In the genomic region with DNA sequence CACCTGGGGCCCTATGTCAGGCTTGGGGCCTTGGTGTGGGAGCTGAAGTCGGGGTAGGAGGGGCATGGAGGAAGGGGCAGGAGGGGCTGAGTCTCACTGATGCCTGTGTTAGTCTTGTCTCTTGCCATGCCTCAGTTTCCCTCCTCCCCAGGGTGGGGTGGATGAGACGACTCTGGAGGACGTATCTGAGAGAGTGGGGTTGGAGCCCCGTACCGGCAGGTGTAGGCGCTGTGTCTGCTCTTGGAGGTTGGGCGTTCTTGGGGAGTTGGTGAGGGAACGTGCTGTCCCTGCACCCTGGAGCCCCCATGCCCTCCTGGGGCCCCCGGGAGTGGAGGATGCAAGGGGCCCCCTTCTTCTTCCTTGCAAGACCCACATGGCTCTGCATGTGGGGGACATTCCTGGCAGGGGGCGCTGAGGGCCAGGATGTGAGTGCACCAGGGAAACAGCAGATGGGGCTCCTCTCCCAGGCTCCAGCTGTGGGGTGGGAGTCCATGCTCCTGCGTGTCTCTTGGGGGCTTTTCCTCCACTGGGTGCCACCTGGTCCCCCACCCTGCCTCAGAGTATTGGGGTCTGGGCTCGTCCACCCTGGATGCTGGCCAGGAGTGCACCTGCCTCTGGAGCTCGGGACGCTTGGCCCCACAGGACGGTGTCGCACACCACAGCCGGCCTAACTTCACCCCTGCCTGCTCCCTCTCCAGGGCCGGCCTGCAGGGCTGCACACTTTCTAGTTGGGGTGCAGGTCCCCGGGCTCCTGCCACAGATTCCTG, we compare ENCODE assay signal across 9 cellular contexts. TPM values are rescaled to one million over a fixed set of nuclear protein-coding genes. Genes with fewer than 3 reads are reported as not detected.
DNase-seq lines count a peak whose midpoint lies in the region; ATAC-seq and TF ChIP-seq lines count a peak whose summit lies in the region.
"Had no signal": no experiment of that assay in that cellular context is flagged by ENCODE, and none has a peak within 500 bp of the region (broad histone marks: within the 10 kb centered on the region; RNA-seq: fewer than 3 reads in every experiment).

No MANE protein-coding gene starts in this region.

- H3K9me3 ChIP-seq in Panc1 (ENCODE audit: control insufficient read depth, insufficient read depth, low read depth, low read length) (no peaks in the 10 kb centered on the region), muscle layer of duodenum (ENCODE audit: control insufficient read depth in 1 of 2, low read length in 2 of 2) (no peaks in the 10 kb centered on the region), uterus (no peaks in the 10 kb centered on the region)

- H3K4me1 ChIP-seq in Panc1 (ENCODE audit: control insufficient read depth, insufficient read depth, low read length): peaks cover 15% of the 10 kb centered on the region
- peaks cover 0 to 31% of the 10 kb centered on the region in 2 donors for H3K4me1 ChIP-seq in muscle layer of duodenum (ENCODE audit: control insufficient read depth in 1 of 2, insufficient read depth in 2 of 2, low read length in 2 of 2)
- peaks cover 0 to 7% of the 10 kb centered on the region in 2 donors for H3K4me1 ChIP-seq in uterus

- CTCF ChIA-PET in GM10248 (lab: Yijun Ruan, JAX): interaction anchor here (1.0 to 2.0 kb wide), 3 partner anchors 10 to 29 kb away, joined by 3 to 10 read pairs (median 4); no protein-coding TSS in a partner anchor
- CTCF ChIA-PET in Panc1 (lab: Charles Lee): no interaction called here
- CTCF ChIA-PET in MCF 10A (lab: Yijun Ruan, JAX): interaction anchor here (0.6 kb wide), 1 partner anchor 140 kb away, joined by 3 read pairs; no protein-coding TSS in a partner anchor

- no peak overlapping the region for H3K4me3 Mint-ChIP-seq in MCF 10A (ENCODE audit: unreplicated experiment)

- BruUV-seq in Panc1 (replicated peaks; lab: Mats Ljungman, UMichigan) (no TSS peak), MCF 10A (replicated peaks; lab: Mats Ljungman, UMichigan) (no TSS peak)

- ATAC-seq in Panc1 (peak; percentile 40; the same call in 1 of the 2 replicates), GM19463 (IDR thresholded peaks at IDR 0.05; ENCODE audit: unreplicated experiment) (no peak)

- intact Hi-C loops in Panc1 (cut with micrococcal nuclease; ENCODE audit: unreplicated experiment) (no loop called here), MCF 10A (cut with micrococcal nuclease) (no loop called here), uterus (cut with DNase I; ENCODE audit: low total_unique reads) (no loop called here)

- peak; percentile 88 for TF ChIP-seq CTCF in GM10248 (IDR thresholded peaks at IDR 0.05; ENCODE audit: control extremely low read depth, extremely low read depth, low read depth, missing control alignments)
- peak; percentile 87 for TF ChIP-seq CTCF in Panc1 (IDR thresholded peaks at IDR 0.05)
- peak; percentile 17 for TF ChIP-seq CTCF in MCF 10A (IDR thresholded peaks at IDR 0.05; ENCODE audit: unreplicated experiment)
- TF ChIP-seq CTCF in uterus (IDR thresholded peaks at IDR 0.05): peak in 2 of 4 experiments; percentile 34 to 35

- H3K4me3 ChIP-seq in Panc1 (ENCODE audit: low read depth in 2 of 2, low read length in 2 of 2) (no peak overlapping the region), muscle layer of duodenum (ENCODE audit: low read depth in 1 of 2, low read length in 2 of 2) (peak overlapping the region in 1 of 2 donors; percentile 86), uterus (peak overlapping the region in 1 of 2 donors; percentile 82)

- DNase-seq in GM10248 (ENCODE audit: extremely low spot score): peak; percentile 70
- DNase-seq in Panc1 (ENCODE audit: low read depth, low spot score): no peak
- no peak for DNase-seq in MCF 10A (ENCODE audit: unreplicated experiment)
- DNase-seq in uterus: no peak
- DNase-seq in KG1 (lab: John Stamatoyannopoulos, UW): no peak
- DNase-seq in NCI-H1092 (lab: John Stamatoyannopoulos, UW): no peak

- POLR2A ChIA-PET in GM10248 (lab: Yijun Ruan, JAX) (no interaction called here), Panc1 (lab: Charles Lee) (no interaction called here), MCF 10A (lab: Yijun Ruan, JAX) (no interaction called here)

- peaks cover 7% of the 10 kb centered on the region for H3K4me1 Mint-ChIP-seq in MCF 10A (ENCODE audit: insufficient read depth, unreplicated experiment)

- H3K27ac Mint-ChIP-seq in MCF 10A (ENCODE audit: low read depth, unreplicated experiment): no peak overlapping the region

- no peak for TF ChIP-seq POLR2A in uterus (IDR thresholded peaks at IDR 0.05)

- no peaks in the 10 kb centered on the region for H3K9me3 Mint-ChIP-seq in MCF 10A (ENCODE audit: unreplicated experiment)

- H3K27me3 Mint-ChIP-seq in MCF 10A (ENCODE audit: insufficient read depth, unreplicated experiment): no peaks in the 10 kb centered on the region

- in situ Hi-C loops in Panc1 (cut with HindIII; ENCODE audit: low pct_unique_long_range_greater_than_20kb, low sequenced_read_pairs): no loop called here

- H3K27ac ChIP-seq in Panc1 (ENCODE audit: low read length) (no peak overlapping the region), muscle layer of duodenum (ENCODE audit: low read length) (peak overlapping the region; percentile 97), uterus (peak overlapping the region; percentile 88 to 90)

- H3K36me3 Mint-ChIP-seq in MCF 10A (ENCODE audit: insufficient read depth, unreplicated experiment): no peaks in the 10 kb centered on the region

- H3K36me3 ChIP-seq in Panc1 (ENCODE audit: control insufficient read depth, insufficient read depth, low read length) (no peaks in the 10 kb centered on the region), muscle layer of duodenum (ENCODE audit: control insufficient read depth in 1 of 2, insufficient read depth in 2 of 2, low read length in 2 of 2) (peaks cover 4 to 11% of the 10 kb centered on the region in 2 donors), uterus (no peaks in the 10 kb centered on the region)

- H3K27me3 ChIP-seq in Panc1 (ENCODE audit: control insufficient read depth, insufficient read depth, low read length) (no peaks in the 10 kb centered on the region), muscle layer of duodenum (ENCODE audit: low read depth, low read length) (no peaks in the 10 kb centered on the region), uterus (no peaks in the 10 kb centered on the region)

RNA-seq across cellular contexts. Expression of gene TNFRSF14, which starts 1.4 kb away (rescaled TPM):
- total RNA-seq in Panc1 (2021; ENCODE audit: unreplicated experiment) (20.1 TPM), MCF 10A (2022) (4.2 and 4.6 TPM in 2 replicates), uterus (100 to 1,000 TPM in 1 of 4 donors, 10 to 100 TPM in 3; 17.5 to 102 (median 47.7) TPM)
- polyA plus RNA-seq in Panc1 (2012; ENCODE audit: insufficient read length): 14.8 TPM

RNA-seq across cellular contexts. Expression of gene HES5, which starts 24.7 kb away (rescaled TPM):
- total RNA-seq in Panc1 (2021; ENCODE audit: unreplicated experiment) (not detected), MCF 10A (2022) (not detected in 2 replicates), uterus (1 to 10 TPM in 2 of 4 donors, under 1 TPM in 1, not detected in 1; 0.34 to 2.8 (median 1.8) TPM)
- polyA plus RNA-seq in Panc1 (2012; ENCODE audit: insufficient read length): not detected
- total RNA-seq: pulmonary artery endothelial cell had no signal

RNA-seq across cellular contexts. Expression of gene PANK4, which starts 28.4 kb away (rescaled TPM):
- total RNA-seq in Panc1 (2021; ENCODE audit: unreplicated experiment): 35.9 TPM
- 26.7 TPM for polyA plus RNA-seq in Panc1 (2012; ENCODE audit: insufficient read length)
- 22.1 and 25.4 TPM in 2 replicates for total RNA-seq in MCF 10A (2022)
- 10 to 100 TPM; 29.2 to 43.9 (median 33.6) TPM for total RNA-seq in uterus

RNA-seq across cellular contexts. Expression of gene PRXL2B, which starts 31.8 kb away (rescaled TPM):
- 17.0 TPM for total RNA-seq in Panc1 (2021; ENCODE audit: unreplicated experiment)
- polyA plus RNA-seq in Panc1 (2012; ENCODE audit: insufficient read length): 23.0 TPM
- 10.3 and 12.6 TPM in 2 replicates for total RNA-seq in MCF 10A (2022)
- 10 to 100 TPM in 2 of 4 donors, 1 to 10 TPM in 1, under 1 TPM in 1; 0.51 to 20.5 (median 13.2) TPM for total RNA-seq in uterus
